10 cellular contexts compared by ENCODE assay signal in genomic region chr14:93938766-93939303, GRCh38. TPM values are rescaled to one million over a fixed set of nuclear protein-coding genes. Genes with fewer than 3 reads are reported as not detected.
A peak's percentile ranks its signal among the peaks of the same experiment; 100 is the strongest.
DNase-seq lines count a peak whose midpoint lies in the region; ATAC-seq and TF ChIP-seq lines count a peak whose summit lies in the region.
"Had no signal": no experiment of that assay in that cellular context is flagged by ENCODE, and none has a peak within 500 bp of the region (broad histone marks: within the 10 kb centered on the region; RNA-seq: fewer than 3 reads in every experiment).

No MANE protein-coding gene starts in this region.

- H3K4me1 ChIP-seq in right atrium auricular region = no peaks in the 10 kb centered on the region
- peaks cover 15% of the 10 kb centered on the region for H3K4me1 ChIP-seq in vagina

- no peak overlapping the region for H3K27ac Mint-ChIP-seq in central memory CD8-positive, alpha-beta T cell (ENCODE audit: low read depth)
- peak overlapping the region in 2 of 6 donors; percentile 44 to 87 for H3K27ac Mint-ChIP-seq in naive B cell

- no peaks in the 10 kb centered on the region for H3K9me3 ChIP-seq in right atrium auricular region
- no peaks in the 10 kb centered on the region for H3K9me3 ChIP-seq in vagina
- H3K9me3 ChIP-seq: tibial nerve had no signal

- TF ChIP-seq CTCF in right atrium auricular region (IDR thresholded peaks at IDR 0.05) (no peak), vagina (IDR thresholded peaks at IDR 0.05) (no peak)

- H3K27me3 ChIP-seq in right atrium auricular region (no peaks in the 10 kb centered on the region), vagina (no peaks in the 10 kb centered on the region)

- H3K9me3 Mint-ChIP-seq in central memory CD8-positive, alpha-beta T cell = no peaks in the 10 kb centered on the region
- H3K9me3 Mint-ChIP-seq in naive B cell = no peaks in the 10 kb centered on the region

- ATAC-seq in left ventricle myocardium superior (peak; percentile 2), naive B cell (ENCODE audit: low read depth in 2 of 2) (no peak)
- ATAC-seq in central memory CD8-positive, alpha-beta T cell (replicated peaks; ENCODE audit: extremely low read depth, poor library complexity, severe bottlenecking) = no peak

- TF ChIP-seq POLR2A in vagina (IDR thresholded peaks at IDR 0.05) = no peak

- H3K36me3 Mint-ChIP-seq in central memory CD8-positive, alpha-beta T cell (ENCODE audit: insufficient read depth) = peaks cover 16% of the 10 kb centered on the region
- peaks cover 0 to 4% of the 10 kb centered on the region in 2 donors for H3K36me3 Mint-ChIP-seq in naive B cell

- H3K36me3 ChIP-seq in right atrium auricular region = peaks cover 81% of the 10 kb centered on the region
- no peaks in the 10 kb centered on the region for H3K36me3 ChIP-seq in vagina
- H3K36me3 ChIP-seq: tibial nerve had no signal

- no peak overlapping the region for H3K27ac ChIP-seq in right atrium auricular region
- H3K27ac ChIP-seq in vagina = no peak overlapping the region
- H3K27ac ChIP-seq: tibial nerve had no signal

- H3K4me3 Mint-ChIP-seq in central memory CD8-positive, alpha-beta T cell = peak overlapping the region; percentile 49
- peak overlapping the region; percentile 38 to 86 (median 76) for H3K4me3 Mint-ChIP-seq in naive B cell

- H3K4me3 ChIP-seq in right atrium auricular region (no peak overlapping the region), vagina (peak overlapping the region; percentile 27 to 38)

- intact Hi-C loops in left ventricle myocardium superior (cut with micrococcal nuclease) (no loop called here), vagina (cut with DNase I) (loop anchor here (2.0 kb wide), 1 partner anchor 62 kb away; no protein-coding TSS in a partner anchor)

- peaks cover 5% of the 10 kb centered on the region for H3K4me1 Mint-ChIP-seq in central memory CD8-positive, alpha-beta T cell
- peaks cover 0 to 9% (median 7%) of the 10 kb centered on the region in 3 donors for H3K4me1 Mint-ChIP-seq in naive B cell

- H3K27me3 Mint-ChIP-seq in central memory CD8-positive, alpha-beta T cell = no peaks in the 10 kb centered on the region
- H3K27me3 Mint-ChIP-seq in naive B cell = peaks cover 5 to 35% (median 16%) of the 10 kb centered on the region in 3 donors

- DNase-seq in left ventricle myocardium superior (no peak), right atrium auricular region (ENCODE audit: low spot score) (no peak), naive B cell (no peak), vagina (ENCODE audit: extremely low spot score in 2 of 2) (no peak), Ammon's horn (ENCODE audit: low spot score) (no peak), DMS53 treated with DMSO at 0.1 percent for 48 hours (lab: John Stamatoyannopoulos, UW; ENCODE audit: unreplicated experiment) (no peak)
- DNase-seq in central memory CD8-positive, alpha-beta T cell (ENCODE audit: low spot score in 2 of 2) = no peak
- no peak for DNase-seq in activated CD4-positive, CD25-positive, alpha-beta regulatory T cell treated with anti-CD3 and anti-CD28 coated beads, Interleukin-2, amount 50 U/mL, for 72 hours
- DNase-seq: NCI-H1417 treated with DMSO at 0.1 percent for 48 hours had no signal

RNA-seq across cellular contexts. Expression of gene FAM181A, which starts 11.7 kb away (rescaled TPM):
- total RNA-seq in left ventricle myocardium superior = not detected
- total RNA-seq in right atrium auricular region = not detected
- not detected for polyA plus RNA-seq in naive B cell (ENCODE audit: low read depth in 6 of 6)
- not detected for total RNA-seq in vagina
- total RNA-seq: tibial nerve had no signal

RNA-seq across cellular contexts. Expression of gene ASB2, which starts 37.5 kb away (rescaled TPM):
- 268 TPM for total RNA-seq in left ventricle myocardium superior
- total RNA-seq in right atrium auricular region = 100 to 1,000 TPM; 115 to 187 TPM
- polyA plus RNA-seq in naive B cell (ENCODE audit: low read depth in 6 of 6) = under 1 TPM in 3 of 6 donors, not detected in 3; 0.18 to 0.62 (median 0.29) TPM
- total RNA-seq in vagina = 24.1 TPM

RNA-seq across cellular contexts. Expression of gene CCDC197, which starts 58.3 kb away (rescaled TPM):
- total RNA-seq in left ventricle myocardium superior (0.74 TPM), right atrium auricular region (not detected), vagina (not detected)
- not detected for polyA plus RNA-seq in naive B cell (ENCODE audit: low read depth in 6 of 6)
- total RNA-seq: tibial nerve had no signal

Comparison
In these comparisons a context has a peak if more than half of its experiments do, and no peak if none do; other contexts are left out.
1. H3K4me3 ChIP-seq: peak in vagina (2 of 2); none in right atrium auricular region (0 of 2).